9 cellular contexts compared by ENCODE assay signal in the genomic region with DNA sequence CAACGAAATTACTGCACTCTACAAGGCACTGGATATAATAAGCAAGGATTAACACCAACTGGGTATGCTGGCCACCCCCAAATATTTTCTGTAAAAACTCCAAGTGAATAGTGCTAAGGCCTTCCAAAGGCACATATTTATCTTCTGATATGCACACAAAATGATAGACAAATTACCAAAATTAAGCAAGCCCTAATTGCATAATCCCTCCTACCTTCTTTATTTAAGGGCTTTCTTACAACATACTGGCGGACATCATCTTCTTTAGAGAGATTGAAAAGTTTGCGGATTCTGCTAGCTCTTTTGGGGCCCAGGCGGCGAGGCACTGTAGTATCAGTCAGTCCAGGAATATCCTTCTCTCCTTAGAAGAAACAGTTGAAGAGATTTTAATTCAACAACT. TPM values are rescaled to one million over a fixed set of nuclear protein-coding genes. Genes with fewer than 3 reads are reported as not detected.
DNase-seq lines count a peak whose midpoint lies in the region; ATAC-seq and TF ChIP-seq lines count a peak whose summit lies in the region.
"Had no signal": no experiment of that assay in that cellular context is flagged by ENCODE, and none has a peak within 500 bp of the region (broad histone marks: within the 10 kb centered on the region; RNA-seq: fewer than 3 reads in every experiment).

No MANE protein-coding gene starts in this region.

- peak overlapping the region; percentile 96 for H3K27ac ChIP-seq in hepatocyte
- no peak overlapping the region for H3K27ac ChIP-seq in suprapubic skin
- no peak overlapping the region for H3K27ac ChIP-seq in prostate gland

- no peak for TF ChIP-seq EP300 in suprapubic skin (IDR thresholded peaks at IDR 0.05)

- H3K79me2 ChIP-seq in hepatocyte: peaks cover 26% of the 10 kb centered on the region

- POLR2A ChIA-PET in activated CD4-positive, alpha-beta memory T cell treated with anti-CD3 and anti-CD28 coated beads for 36 hours (lab: Charles Lee): interaction anchor here (1.8 to 1.9 kb wide), 2 partner anchors 79 to 146 kb away, joined by 4 to 7 read pairs; no protein-coding TSS in a partner anchor

- H3K4me3 Mint-ChIP-seq in activated naive CD4-positive, alpha-beta T cell treated with anti-CD3 and anti-CD28 coated beads for 36 hours: peak overlapping the region; percentile 91
- H3K4me3 Mint-ChIP-seq in activated CD4-positive, alpha-beta memory T cell treated with anti-CD3 and anti-CD28 coated beads for 36 hours: peak overlapping the region; percentile 100

- H3K4me1 ChIP-seq in hepatocyte (ENCODE audit: insufficient read depth) (peaks cover 17% of the 10 kb centered on the region), suprapubic skin (peaks cover 29% of the 10 kb centered on the region), prostate gland (replicated peaks) (peaks cover 4% of the 10 kb centered on the region)

- H4K20me1 ChIP-seq in hepatocyte (ENCODE audit: insufficient read depth, poor library complexity, severe bottlenecking): peaks cover 34% of the 10 kb centered on the region

- no peaks in the 10 kb centered on the region for H3K36me3 ChIP-seq in hepatocyte (replicated peaks; ENCODE audit: insufficient read depth, low read depth)
- H3K36me3 ChIP-seq in suprapubic skin: peaks cover 46% of the 10 kb centered on the region
- peaks cover 0 to 10% of the 10 kb centered on the region in 2 donors for H3K36me3 ChIP-seq in prostate gland

- no peaks in the 10 kb centered on the region for H3K9me3 Mint-ChIP-seq in activated naive CD4-positive, alpha-beta T cell treated with anti-CD3 and anti-CD28 coated beads for 36 hours
- H3K9me3 Mint-ChIP-seq in activated CD4-positive, alpha-beta memory T cell treated with anti-CD3 and anti-CD28 coated beads for 36 hours: no peaks in the 10 kb centered on the region

- ATAC-seq in HG02885 (IDR thresholded peaks at IDR 0.05; ENCODE audit: poor library complexity, unreplicated experiment): no peak

- no peaks in the 10 kb centered on the region for H3K27me3 ChIP-seq in hepatocyte
- H3K27me3 ChIP-seq in suprapubic skin: no peaks in the 10 kb centered on the region
- no peaks in the 10 kb centered on the region for H3K27me3 ChIP-seq in prostate gland (replicated peaks; ENCODE audit: insufficient read depth)

- peak overlapping the region; percentile 84 for H3K4me2 ChIP-seq in hepatocyte

- H3K9me3 ChIP-seq in hepatocyte (ENCODE audit: low read depth): no peaks in the 10 kb centered on the region
- no peaks in the 10 kb centered on the region for H3K9me3 ChIP-seq in suprapubic skin
- H3K9me3 ChIP-seq in prostate gland: no peaks in the 10 kb centered on the region

- WGBS in hepatocyte (ENCODE audit: low lambda C conversion rate, missing lambda C conversion rate): 75% methylated on average over 5 of the region's 5 CpGs
- WGBS in suprapubic skin: 73% methylated on average over 5 of the region's 5 CpGs
- 66% methylated on average over 5 of the region's 5 CpGs for WGBS in prostate gland

- no peaks in the 10 kb centered on the region for H3K27me3 Mint-ChIP-seq in activated naive CD4-positive, alpha-beta T cell treated with anti-CD3 and anti-CD28 coated beads for 36 hours (ENCODE audit: low read depth)
- H3K27me3 Mint-ChIP-seq in activated CD4-positive, alpha-beta memory T cell treated with anti-CD3 and anti-CD28 coated beads for 36 hours: peaks cover 3% of the 10 kb centered on the region

- TF ChIP-seq CTCF in hepatocyte (IDR thresholded peaks at IDR 0.05; ENCODE audit: poor library complexity) (no peak), suprapubic skin (IDR thresholded peaks at IDR 0.05) (no peak), prostate gland (IDR thresholded peaks at IDR 0.05) (no peak)

- CTCF ChIA-PET in activated naive CD4-positive, alpha-beta T cell treated with anti-CD3 and anti-CD28 coated beads for 36 hours (lab: Charles Lee): no interaction called here
- CTCF ChIA-PET in activated CD4-positive, alpha-beta memory T cell treated with anti-CD3 and anti-CD28 coated beads for 36 hours (lab: Charles Lee): interaction anchor here (0.8 kb wide), 1 partner anchor 87 kb away, joined by 3 read pairs; no protein-coding TSS in a partner anchor

- peak overlapping the region; percentile 4 for H3K4me3 ChIP-seq in hepatocyte
- H3K4me3 ChIP-seq in suprapubic skin: peak overlapping the region; percentile 87
- no peak overlapping the region for H3K4me3 ChIP-seq in prostate gland

- DNase-seq in activated naive CD4-positive, alpha-beta T cell treated with anti-CD3 and anti-CD28 coated beads for 36 hours: no peak
- no peak for DNase-seq in activated naive CD4-positive, alpha-beta T cell treated with anti-CD3 and anti-CD28 coated beads, Interleukin-2, amount 50 U/mL, for 16 hours
- DNase-seq in activated CD4-positive, alpha-beta memory T cell treated with anti-CD3 and anti-CD28 coated beads for 36 hours: no peak
- no peak for DNase-seq in hepatocyte (ENCODE audit: low spot score)
- DNase-seq in suprapubic skin (ENCODE audit: low spot score in 2 of 2): no peak
- DNase-seq in DMS153 (lab: John Stamatoyannopoulos, UW): no peak
- no peak for DNase-seq in prostate gland (ENCODE audit: low spot score)
- DNase-seq: DMS 273 treated with DMSO at 0.1 percent for 48 hours had no signal

- H3K36me3 Mint-ChIP-seq in activated naive CD4-positive, alpha-beta T cell treated with anti-CD3 and anti-CD28 coated beads for 36 hours (ENCODE audit: low read depth): peaks cover 62% of the 10 kb centered on the region
- peaks cover 62% of the 10 kb centered on the region for H3K36me3 Mint-ChIP-seq in activated CD4-positive, alpha-beta memory T cell treated with anti-CD3 and anti-CD28 coated beads for 36 hours

- H3K9me2 ChIP-seq in hepatocyte (replicated peaks; ENCODE audit: insufficient read depth): no peaks in the 10 kb centered on the region

- peaks cover 37% of the 10 kb centered on the region for H3K4me1 Mint-ChIP-seq in activated naive CD4-positive, alpha-beta T cell treated with anti-CD3 and anti-CD28 coated beads for 36 hours (ENCODE audit: low read depth)
- peaks cover 53% of the 10 kb centered on the region for H3K4me1 Mint-ChIP-seq in activated CD4-positive, alpha-beta memory T cell treated with anti-CD3 and anti-CD28 coated beads for 36 hours (ENCODE audit: low read depth)

- H3K27ac Mint-ChIP-seq in activated naive CD4-positive, alpha-beta T cell treated with anti-CD3 and anti-CD28 coated beads for 36 hours: peak overlapping the region; percentile 97
- H3K27ac Mint-ChIP-seq in activated CD4-positive, alpha-beta memory T cell treated with anti-CD3 and anti-CD28 coated beads for 36 hours: peak overlapping the region; percentile 100

- intact Hi-C loops in activated naive CD4-positive, alpha-beta T cell treated with anti-CD3 and anti-CD28 coated beads for 36 hours (cut with micrococcal nuclease): no loop called here
- intact Hi-C loops in activated CD4-positive, alpha-beta memory T cell treated with anti-CD3 and anti-CD28 coated beads for 36 hours (cut with micrococcal nuclease): no loop called here
- intact Hi-C loops in prostate gland (cut with DNase I): loop anchor here (10.0 kb wide), 1 partner anchor 253 kb away; a partner anchor contains a TSS

- TF ChIP-seq POLR2A in suprapubic skin (IDR thresholded peaks at IDR 0.05) (no peak), prostate gland (IDR thresholded peaks at IDR 0.05) (no peak)

- H2AFZ ChIP-seq in hepatocyte: no peak overlapping the region

RNA-seq across cellular contexts. Expression of a gene that starts 1.9 kb away (rescaled TPM):
- total RNA-seq in activated naive CD4-positive, alpha-beta T cell treated with anti-CD3 and anti-CD28 coated beads for 36 hours: 1,000 to 10,000 TPM; 4,224 to 4,246 TPM
- 1,000 to 10,000 TPM; 3,671 to 3,782 TPM for total RNA-seq in activated CD4-positive, alpha-beta memory T cell treated with anti-CD3 and anti-CD28 coated beads for 36 hours
- total RNA-seq in hepatocyte (1,650 and 1,680 TPM in 2 replicates), suprapubic skin (1,000 to 10,000 TPM; 1,950 to 2,506 (median 2,250) TPM), prostate gland (1,000 to 10,000 TPM in 1 of 2 donors, 100 to 1,000 TPM in 1; 934 to 2,048 TPM)
- 882 and 899 TPM in 2 replicates for polyA plus RNA-seq in hepatocyte

RNA-seq across cellular contexts. Expression of a gene that starts 30.7 kb away (rescaled TPM):
- total RNA-seq in activated naive CD4-positive, alpha-beta T cell treated with anti-CD3 and anti-CD28 coated beads for 36 hours: 1 to 10 TPM; 2.0 to 2.2 TPM
- total RNA-seq in activated CD4-positive, alpha-beta memory T cell treated with anti-CD3 and anti-CD28 coated beads for 36 hours: 1 to 10 TPM; 1.8 TPM
- total RNA-seq in hepatocyte (6.3 and 6.6 TPM in 2 replicates), suprapubic skin (10 to 100 TPM; 12.1 to 18.8 (median 14.8) TPM), prostate gland (10 to 100 TPM; 11.1 to 14.0 TPM)
- polyA plus RNA-seq in hepatocyte: 1.1 and 1.3 TPM in 2 replicates

Comparison
In these comparisons a context has a peak if more than half of its experiments do, and no peak if none do; other contexts are left out.
1. H3K4me3 ChIP-seq: peak in hepatocyte (single experiment) and suprapubic skin (single experiment); none in prostate gland (0 of 2).